Comparison of ENCODE assay signal across 19 cellular contexts in the genomic region with DNA sequence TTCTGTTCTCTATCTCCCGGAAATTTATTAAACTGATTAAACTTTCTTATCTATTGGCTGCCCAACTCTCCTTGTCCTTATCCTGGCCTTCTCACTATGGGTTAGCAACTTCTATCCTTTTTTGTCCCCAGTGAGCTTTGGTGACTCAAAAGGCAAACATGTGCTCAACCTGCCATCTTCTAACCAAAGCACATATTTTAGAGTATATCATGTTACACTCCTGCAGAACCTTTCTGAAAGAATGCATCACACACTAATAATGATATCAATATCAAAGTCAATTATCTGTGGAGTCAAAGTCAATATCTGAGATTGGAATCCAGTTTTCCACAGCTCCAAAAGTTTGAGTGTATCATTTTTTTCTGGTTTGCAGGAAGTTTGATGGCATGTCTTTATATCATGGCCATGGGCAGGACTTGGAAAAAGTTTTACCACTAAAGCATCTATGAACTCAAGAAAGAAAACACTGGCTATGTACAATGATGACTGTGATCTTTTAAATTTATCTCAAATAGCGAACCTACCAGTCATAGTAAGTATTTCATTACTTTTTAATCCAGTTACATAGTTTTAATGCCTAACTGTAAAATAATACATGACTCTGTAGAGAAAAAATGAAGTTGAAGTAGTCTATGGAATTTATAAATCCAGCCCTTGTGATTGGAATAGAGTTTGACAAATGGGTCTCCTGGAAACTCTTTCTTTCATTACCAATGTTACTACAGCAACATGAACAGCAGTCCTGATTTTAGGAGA.
A peak's percentile ranks its signal among the peaks of the same experiment; 100 is the strongest.
DNase-seq lines count a peak whose midpoint lies in the region; ATAC-seq and TF ChIP-seq lines count a peak whose summit lies in the region.
"Had no signal": no experiment of that assay in that cellular context is flagged by ENCODE, and none has a peak within 500 bp of the region (broad histone marks: within the 10 kb centered on the region; RNA-seq: fewer than 3 reads in every experiment).

No MANE protein-coding gene starts in this region.

- H3K4me1 ChIP-seq in hepatocyte (ENCODE audit: insufficient read depth): no peaks in the 10 kb centered on the region
- H3K4me1 ChIP-seq: body of pancreas, transverse colon had no signal

- H3K27me3 ChIP-seq in hepatocyte: no peaks in the 10 kb centered on the region
- H3K27me3 ChIP-seq: body of pancreas, transverse colon had no signal

- no peaks in the 10 kb centered on the region for H3K36me3 ChIP-seq in hepatocyte (replicated peaks; ENCODE audit: insufficient read depth, low read depth)
- H3K36me3 ChIP-seq: transverse colon had no signal

- H4K20me1 ChIP-seq in hepatocyte (ENCODE audit: insufficient read depth, poor library complexity, severe bottlenecking): no peaks in the 10 kb centered on the region

- WGBS in hepatocyte (ENCODE audit: low lambda C conversion rate, missing lambda C conversion rate): 75% methylated on average over 2 of the region's 2 CpGs

- no peak overlapping the region for H3K4me3 ChIP-seq in fibroblast of pulmonary artery (replicated peaks; ENCODE audit: low read depth, low read length)
- no peak overlapping the region for H3K4me3 ChIP-seq in hepatocyte
- H3K4me3 ChIP-seq: body of pancreas, dorsolateral prefrontal cortex, transverse colon had no signal

- no peaks in the 10 kb centered on the region for H3K79me2 ChIP-seq in hepatocyte

- no peak overlapping the region for H3K27ac ChIP-seq in hepatocyte
- H3K27ac ChIP-seq: body of pancreas, dorsolateral prefrontal cortex, transverse colon had no signal

- H3K9me2 ChIP-seq in hepatocyte (replicated peaks; ENCODE audit: insufficient read depth): no peaks in the 10 kb centered on the region

- peak; percentile 96 for DNase-seq in HCEC 1CT
- DNase-seq in T1000 (lab: John Stamatoyannopoulos, UW): peak; percentile 18
- DNase-seq in fibroblast of pulmonary artery (ENCODE audit: low read depth): peak; percentile 43
- DNase-seq in hepatocyte (ENCODE audit: low spot score): no peak
- no peak for DNase-seq in activated effector memory CD4-positive, alpha-beta T cell treated with Interleukin-2 at 50 U/mL for 16 hours
- DNase-seq: activated CD4-positive, alpha-beta T cell treated with anti-CD3 and anti-CD28 coated beads, Interleukin-2, amount 10 ng/mL, durations not matched to agents 24 days and 14 days; activated CD8-positive, alpha-beta memory T cell treated with anti-CD3 and anti-CD28 coated beads, Interleukin-2, amount 50 U/mL, for 4 hours; body of pancreas; CD4-positive, alpha-beta T cell; DND-41; dorsolateral prefrontal cortex; hypothalamus; NCI-H2081; NCI-H524 treated with DMSO at 0.1 percent for 48 hours; OCI-M1; stimulated activated naive B cell treated with anti-CD40 and anti-IgM and Interleukin-4, amounts not matched to agents 10 μg/mL and 1 μg/mL and 100 μg/mL, for 72 hours; transverse colon had no signal

- no peaks in the 10 kb centered on the region for H3K9me3 ChIP-seq in hepatocyte (ENCODE audit: low read depth)
- H3K9me3 ChIP-seq: body of pancreas, transverse colon had no signal

- ATAC-seq in GM19351 (IDR thresholded peaks at IDR 0.05; ENCODE audit: unreplicated experiment) (no peak), HG03460 (IDR thresholded peaks at IDR 0.05; ENCODE audit: unreplicated experiment) (no peak)
- ATAC-seq: body of pancreas; stimulated activated naive B cell treated with anti-CD40 and anti-IgM and Interleukin-4, amounts not matched to agents 10 μg/mL and 1 μg/mL and 100 μg/mL, for 72 hours had no signal

- no peak for TF ChIP-seq CTCF in fibroblast of pulmonary artery (IDR thresholded peaks at IDR 0.05; ENCODE audit: low read length, missing control alignments)
- TF ChIP-seq CTCF in hepatocyte (IDR thresholded peaks at IDR 0.05; ENCODE audit: poor library complexity): no peak

- no peak overlapping the region for H2AFZ ChIP-seq in hepatocyte

- no peak overlapping the region for H3K4me2 ChIP-seq in hepatocyte

Comparison
In these comparisons a context has a peak if more than half of its experiments do, and no peak if none do; other contexts are left out.
1. DNase-seq: peak in HCEC 1CT (single experiment), T1000 (single experiment) and fibroblast of pulmonary artery (single experiment); none in hepatocyte (single experiment) and activated effector memory CD4-positive, alpha-beta T cell treated with Interleukin-2 at 50 U/mL for 16 hours (single experiment).